In the genomic region with DNA sequence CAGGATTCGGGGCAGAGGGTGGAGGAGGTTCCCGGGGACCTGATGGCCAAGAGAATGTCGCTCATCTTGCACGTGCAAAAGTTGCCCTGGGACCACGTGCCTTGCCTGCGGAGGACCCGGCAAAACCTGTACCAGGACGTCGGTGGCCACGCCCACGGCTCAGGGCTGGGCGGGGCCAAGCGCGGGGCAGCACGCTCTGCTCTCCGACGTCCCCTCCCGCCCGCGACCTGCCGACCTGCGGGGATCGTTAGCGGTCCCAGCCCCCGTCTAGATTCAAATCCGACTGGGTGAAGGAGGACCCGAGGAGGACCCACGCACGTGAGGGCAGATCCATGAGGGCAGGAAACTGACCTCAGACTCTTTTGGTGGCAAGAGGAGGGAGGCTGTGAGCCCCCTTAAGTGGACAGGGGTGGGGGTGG, we compare ENCODE assay signal across 12 cellular contexts. TPM values are rescaled to one million over a fixed set of nuclear protein-coding genes. Genes with fewer than 3 reads are reported as not detected.
DNase-seq lines count a peak whose midpoint lies in the region; ATAC-seq, FAIRE-seq and TF ChIP-seq lines count a peak whose summit lies in the region.
"Had no signal": no experiment of that assay in that cellular context is flagged by ENCODE, and none has a peak within 500 bp of the region (broad histone marks: within the 10 kb centered on the region; RNA-seq: fewer than 3 reads in every experiment).

Gene C1orf167 (plus strand): TSS at position 206 of the 419 bp plus-strand sequence. CDS start 2,208 bp downstream, outside the sequence.

- H3K9me3 Mint-ChIP-seq in CD4-positive, alpha-beta T cell = no peaks in the 10 kb centered on the region
- no peaks in the 10 kb centered on the region for H3K9me3 Mint-ChIP-seq in neural progenitor cell
- peaks cover 3% of the 10 kb centered on the region for H3K9me3 Mint-ChIP-seq in chondrocyte (ENCODE audit: low read depth)

- H3K4me1 ChIP-seq in OCI-LY1 (ENCODE audit: insufficient read depth, low read length, severe bottlenecking) (no peaks in the 10 kb centered on the region), K562 (replicated peaks in 1 of 2; ENCODE audit: control insufficient read depth in 2 of 2, insufficient read depth in 2 of 2, low read length in 2 of 2) (peaks cover 8 to 42% of the 10 kb centered on the region in 2 experiments; a peak in 3 of 5 replicates), neural progenitor cell (peaks cover 17% of the 10 kb centered on the region)
- H3K4me1 ChIP-seq: Peyer's patch had no signal

- no peaks in the 10 kb centered on the region for H3K36me3 Mint-ChIP-seq in CD4-positive, alpha-beta T cell (ENCODE audit: low read depth)
- H3K36me3 Mint-ChIP-seq in neural progenitor cell (no peaks in the 10 kb centered on the region), chondrocyte (ENCODE audit: low read depth) (peaks cover 1% of the 10 kb centered on the region)

- H2AFZ ChIP-seq in OCI-LY1 (ENCODE audit: low read length) (no peak within 1 kb of the TSS), K562 (ENCODE audit: low read depth, low read length) (peak within 1 kb of the TSS; percentile 97), neural progenitor cell (replicated peaks) (peak within 1 kb of the TSS; percentile 31)

- H3K4me2 ChIP-seq in OCI-LY1 (ENCODE audit: low read length) (peak within 1 kb of the TSS; percentile 16; the same call in 1 of the 2 replicates), K562 (ENCODE audit: insufficient read depth, low read length) (peak within 1 kb of the TSS; percentile 82), neural progenitor cell (peak within 1 kb of the TSS; percentile 77)

- no peak for TF ChIP-seq EP300 in K562 (IDR thresholded peaks at IDR 0.05; ENCODE audit: low read length)

- H3K9me2 ChIP-seq in OCI-LY1 (ENCODE audit: low read depth, low read length) = no peaks in the 10 kb centered on the region

- H3K9ac ChIP-seq in OCI-LY1 (ENCODE audit: low read length) (no peak within 1 kb of the TSS), K562 (ENCODE audit: insufficient read depth in 1 of 2, low read depth in 2 of 2, low read length in 2 of 2) (peak within 1 kb of the TSS; percentile 30 to 92; a peak in 3 of 4 replicates), neural progenitor cell (no peak within 1 kb of the TSS)

- H4K20me1 ChIP-seq in OCI-LY1 (ENCODE audit: insufficient read depth, low read length) (no peaks in the 10 kb centered on the region), K562 (replicated peaks; ENCODE audit: control insufficient read depth, insufficient read depth, low read length) (no peaks in the 10 kb centered on the region), neural progenitor cell (ENCODE audit: low read depth) (no peaks in the 10 kb centered on the region)

- H3K27ac Mint-ChIP-seq in CD4-positive, alpha-beta T cell = no peak within 1 kb of the TSS
- H3K27ac Mint-ChIP-seq in neural progenitor cell = peak within 1 kb of the TSS; percentile 58
- H3K27ac Mint-ChIP-seq in chondrocyte (ENCODE audit: unreplicated experiment) = no peak within 1 kb of the TSS

- TF ChIP-seq POLR2A in K562 (conservative IDR thresholded peaks at IDR 0.05) = no peak

- TF ChIP-seq CTCF in CD4-positive, alpha-beta T cell (IDR thresholded peaks at IDR 0.05) = no peak
- TF ChIP-seq CTCF in OCI-LY1 (IDR thresholded peaks at IDR 0.05; ENCODE audit: low read length) (no peak), K562 (IDR thresholded peaks at IDR 0.05 in 2 of 3, conservative IDR thresholded peaks at IDR 0.05 in 1 of 3; ENCODE audit: insufficient read depth in 2 of 3, low read depth in 1 of 3, low read length in 3 of 3) (no peak), neural progenitor cell (IDR thresholded peaks at IDR 0.05) (no peak), chondrocyte (IDR thresholded peaks at IDR 0.05) (no peak)

- POLR2A ChIA-PET in CD4-positive, alpha-beta T cell (lab: Charles Lee) = no interaction called here
- POLR2A ChIA-PET in K562 (lab: Yijun Ruan, JAX) = interaction anchor here (0.7 to 3.9 kb wide), 4 partner anchors 26 to 147 kb away, joined by 3 to 18 read pairs (median 4); no protein-coding TSS in a partner anchor

- TF ChIP-seq RAD21 in K562 (CRISPR knock-in tag; conservative IDR thresholded peaks at IDR 0.05 in 1 of 2, IDR thresholded peaks at IDR 0.05 in 1 of 2) = no peak

- DNase-seq in CD4-positive, alpha-beta T cell = peak in 6 of 10 experiments; percentile 10 to 46 (median 18)
- DNase-seq in K562 (ENCODE audit: extremely low read depth in 1 of 4, low spot score in 3 of 4) = peak; percentile 80 to 92 (median 86)
- DNase-seq in neural progenitor cell (ENCODE audit: low spot score) = peak; percentile 72
- no peak for DNase-seq in chondrocyte (ENCODE audit: low spot score)
- DNase-seq in cortex of kidney (lab: John Stamatoyannopoulos, UW) = no peak
- DNase-seq: activated gamma-delta T cell, KBM-7, Peyer's patch had no signal

- 4% methylated on average over 29 of the region's 29 CpGs for WGBS in K562 (ENCODE audit: insufficient coverage, low coverage, missing lambda C conversion rate)

- H3K4me1 Mint-ChIP-seq in CD4-positive, alpha-beta T cell (ENCODE audit: low read depth) = no peaks in the 10 kb centered on the region
- peaks cover 23% of the 10 kb centered on the region for H3K4me1 Mint-ChIP-seq in neural progenitor cell
- H3K4me1 Mint-ChIP-seq in chondrocyte (ENCODE audit: low read depth) = no peaks in the 10 kb centered on the region

- H3K79me2 ChIP-seq in OCI-LY1 (ENCODE audit: insufficient read depth, low read length) (no peaks in the 10 kb centered on the region), K562 (ENCODE audit: control insufficient read depth, insufficient read depth, low read length) (no peaks in the 10 kb centered on the region), neural progenitor cell (ENCODE audit: low read depth) (no peaks in the 10 kb centered on the region)

- H3K27me3 Mint-ChIP-seq in CD4-positive, alpha-beta T cell = peaks cover 28% of the 10 kb centered on the region
- H3K27me3 Mint-ChIP-seq in neural progenitor cell (ENCODE audit: insufficient read depth, low read depth) (peaks cover 23% of the 10 kb centered on the region), chondrocyte (ENCODE audit: low read depth) (peaks cover 22% of the 10 kb centered on the region)

- H3K27ac ChIP-seq in CD4-positive, alpha-beta T cell (ENCODE audit: low read depth, low read length) = no peak within 1 kb of the TSS
- H3K27ac ChIP-seq in OCI-LY1 (ENCODE audit: low read depth, low read length, poor library complexity, severe bottlenecking) (no peak within 1 kb of the TSS), K562 (ENCODE audit: extremely low read depth, low read depth, low read length) (no peak within 1 kb of the TSS; the same call in 2 of the 3 replicates), neural progenitor cell (no peak within 1 kb of the TSS)
- H3K27ac ChIP-seq: Peyer's patch had no signal

- H3F3A ChIP-seq in OCI-LY1 (ENCODE audit: insufficient read depth, low read length) (no peaks in the 10 kb centered on the region), neural progenitor cell (ENCODE audit: low read depth) (peaks cover 16% of the 10 kb centered on the region)

- H3K36me3 ChIP-seq in OCI-LY1 (ENCODE audit: insufficient read depth, low read length) (no peaks in the 10 kb centered on the region; the same call in 1 of the 2 replicates), K562 (ENCODE audit: control insufficient read depth, insufficient read depth, low read length) (no peaks in the 10 kb centered on the region), neural progenitor cell (no peaks in the 10 kb centered on the region)
- H3K36me3 ChIP-seq: Peyer's patch had no signal

- in situ Hi-C loops in K562 (cut with MboI) = no loop called here

- no peaks in the 10 kb centered on the region for H3K9me1 ChIP-seq in K562 (ENCODE audit: control insufficient read depth, insufficient read depth, low read length)

- peak; percentile 49 for FAIRE-seq in K562 (lab: Jason Lieb, UNC)

- BruUV-seq in K562 (replicated peaks; lab: Mats Ljungman, UMichigan) = no TSS peak

- H3K4me3 Mint-ChIP-seq in CD4-positive, alpha-beta T cell = no peak within 1 kb of the TSS
- H3K4me3 Mint-ChIP-seq in neural progenitor cell (peak within 1 kb of the TSS; percentile 54), chondrocyte (ENCODE audit: unreplicated experiment) (no peak within 1 kb of the TSS)

- CTCF ChIA-PET in CD4-positive, alpha-beta T cell (lab: Charles Lee) = no interaction called here
- CTCF ChIA-PET in K562 (lab: Yijun Ruan, JAX; ENCODE audit: low intra/inter-chr PET ratio) = no interaction called here

- intact Hi-C loops in CD4-positive, alpha-beta T cell (cut with DNase I, micrococcal nuclease) = no loop called here
- intact Hi-C loops in K562 (cut with micrococcal nuclease) = no loop called here

- H3K4me3 ChIP-seq in OCI-LY1 (ENCODE audit: low read depth, low read length, poor library complexity, severe bottlenecking) (no peak within 1 kb of the TSS), K562 (peak within 1 kb of the TSS; percentile 27; the same call in 1 of the 2 replicates), neural progenitor cell (peak within 1 kb of the TSS; percentile 35)

- H3K27me3 ChIP-seq in CD4-positive, alpha-beta T cell (ENCODE audit: control insufficient read depth, insufficient read depth, low read length) = peaks cover 21% of the 10 kb centered on the region
- peaks cover 10% of the 10 kb centered on the region; the same call in 1 of the 2 replicates for H3K27me3 ChIP-seq in OCI-LY1 (ENCODE audit: insufficient read depth, low read length)
- H3K27me3 ChIP-seq in K562 (ENCODE audit: control insufficient read depth in 2 of 2, insufficient read depth in 2 of 2, low read length in 2 of 2) = no peaks in the 10 kb centered on the region
- H3K27me3 ChIP-seq in neural progenitor cell = peaks cover 64% of the 10 kb centered on the region

- peak; percentile 57 for ATAC-seq in CD4-positive, alpha-beta T cell (ENCODE audit: poor library complexity)
- peak; percentile 94 for ATAC-seq in K562
- no peak for ATAC-seq in HG03442 (IDR thresholded peaks at IDR 0.05; ENCODE audit: unreplicated experiment)
- no peak for ATAC-seq in HG03342 (IDR thresholded peaks at IDR 0.05; ENCODE audit: unreplicated experiment)

- no peaks in the 10 kb centered on the region for H3K9me3 ChIP-seq in CD4-positive, alpha-beta T cell (ENCODE audit: control insufficient read depth, low read length)
- H3K9me3 ChIP-seq in OCI-LY1 (ENCODE audit: low read length) (peaks cover 3% of the 10 kb centered on the region; the same call in 1 of the 2 replicates), K562 (replicated peaks; ENCODE audit: control insufficient read depth, insufficient read depth, low read depth, low read length) (no peaks in the 10 kb centered on the region; the same call in 1 of the 2 replicates), neural progenitor cell (ENCODE audit: low read depth) (no peaks in the 10 kb centered on the region)
- H3K9me3 ChIP-seq: Peyer's patch had no signal

RNA-seq across cellular contexts. Expression of gene C1orf167, which starts in this region (rescaled TPM):
- not detected for total RNA-seq in CD4-positive, alpha-beta T cell
- total RNA-seq in K562 (2011; cell fraction: chromatin; rRNA removed; ENCODE audit: low replicate concordance) = 2.8 and 5.6 TPM in 2 replicates
- 2.3 and 3.4 TPM in 2 replicates for total RNA-seq in K562 (2011; cell fraction: nucleolus; rRNA removed)
- total RNA-seq in K562 (2011; cell fraction: nucleoplasm; rRNA removed) = 2.1 TPM in 2 replicates
- 0.37 and 0.73 TPM in 2 replicates for total RNA-seq in K562 (2014; rRNA removed)
- total RNA-seq in K562 (2014; rRNA removed; fragmentation: Illumina TruSeq; extraction: Trizol) = 0.10 and 0.29 TPM in 2 replicates
- total RNA-seq in K562 (2015; rRNA removed; fragmentation: Illumina TruSeq; extraction: Trizol) = 0.22 and 0.53 TPM in 2 replicates
- 0.82 and 1.2 TPM in 2 replicates for total RNA-seq in K562 (2021)
- polyA plus RNA-seq in K562 (2011; rRNA removed) = 0.29 and 0.73 TPM in 2 replicates
- 0.31 and 0.53 TPM in 2 replicates for polyA plus RNA-seq in K562 (2011; cell fraction: cytosol; rRNA removed)
- polyA plus RNA-seq in K562 (2011; cell fraction: nucleus; rRNA removed) = 2.2 and 3.2 TPM in 2 replicates
- polyA plus RNA-seq in K562 (2012) = 0.48 and 2.0 TPM in 2 replicates
- polyA plus RNA-seq in K562 (2014; fragmentation: Illumina TruSeq; extraction: Trizol) = 0.29 and 0.31 TPM in 2 replicates
- not detected for polyA plus RNA-seq in K562 (2014; fragmentation: Nextera tagmentation; extraction: Ambion mirVana)
- polyA plus RNA-seq in K562 (2014; rRNA removed) = 0.86 and 0.94 TPM in 2 replicates
- polyA minus RNA-seq in K562 (2011; rRNA and poly(A)+ RNA removed) = 0.14 and 0.27 TPM in 2 replicates
- 0.38 and 0.91 TPM in 2 replicates for polyA minus RNA-seq in K562 (2011; cell fraction: cytosol; rRNA and poly(A)+ RNA removed)
- 0.78 and 0.81 TPM in 2 replicates for polyA minus RNA-seq in K562 (2011; cell fraction: nucleus; rRNA and poly(A)+ RNA removed)
- total RNA-seq in neural progenitor cell (ENCODE audit: low replicate concordance) = 0.22 TPM in 1 of 2 replicates, not detected in the other
- total RNA-seq in chondrocyte = 0.36 TPM in 1 of 3 replicates, not detected in the others
- total RNA-seq: Peyer's patch, temporal lobe had no signal

Comparison
In these comparisons a context has a peak if more than half of its experiments do, and no peak if none do; other contexts are left out.
1. Peak in DNase-seq and ATAC-seq in CD4-positive, alpha-beta T cell; RNA of the gene not detected or under 1 TPM.
2. Peak in DNase-seq, H3K4me3 ChIP-seq and H3K4me2 ChIP-seq in neural progenitor cell; RNA of the gene not detected or under 1 TPM.
3. DNase-seq: peak in K562 (4 of 4); none in chondrocyte (single experiment) and cortex of kidney (single experiment).
4. H3K4me2 ChIP-seq: peak in every context shown above with its lines; median percentile 82 in K562; 77 in neural progenitor cell; 16 in OCI-LY1.
5. H3K9ac ChIP-seq: peak in K562 (2 of 2); none in OCI-LY1 (single experiment) and neural progenitor cell (single experiment).